In the genomic region with DNA sequence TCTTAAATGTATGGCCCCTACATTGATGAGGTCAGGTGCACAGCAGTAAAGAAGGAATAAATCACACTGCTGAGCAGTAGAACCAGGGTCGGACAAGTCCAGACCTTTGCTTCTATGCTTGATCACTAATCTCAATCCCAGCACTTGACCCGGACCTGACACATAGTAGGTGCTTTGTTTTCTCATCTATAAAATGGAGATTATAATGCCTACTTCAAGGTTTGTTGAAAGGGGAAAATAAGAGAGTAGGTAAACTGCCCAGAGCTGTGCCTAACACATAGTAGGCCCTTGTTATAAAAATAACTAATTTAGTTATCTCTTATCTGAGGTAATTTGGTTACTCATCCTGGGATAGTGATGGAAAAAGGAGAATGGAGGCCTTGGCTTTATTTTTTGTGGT, we compare ENCODE assay signal across 25 cellular contexts.
"Had no signal": no experiment of that assay in that cellular context is flagged by ENCODE, and none has a peak within 500 bp of the region (broad histone marks: within the 10 kb centered on the region; RNA-seq: fewer than 3 reads in every experiment).

No MANE protein-coding gene starts in this region.

- H3K4me3 Mint-ChIP-seq: mesothelial cell of epicardium had no signal

- H3K27ac Mint-ChIP-seq: mesothelial cell of epicardium had no signal

- H3K79me2 ChIP-seq: hepatocyte had no signal

- H3K9me3 ChIP-seq: colonic mucosa, esophagus muscularis mucosa, gastroesophageal sphincter, heart left ventricle, left lung, lower lobe of right lung, mucosa of descending colon had no signal

- H3K4me2 ChIP-seq: hepatocyte had no signal

- DNase-seq: colonic mucosa; cortex of kidney; dermis blood vessel endothelial cell; dorsolateral prefrontal cortex; effector CD4-positive, alpha-beta T cell; effector memory CD4-positive, alpha-beta T cell; foreskin keratinocyte; heart left ventricle; hypothalamus; immature natural killer cell; islet precursor cell; kidney; kidney glomerular epithelial cell; left lung; left ventricle myocardium superior; lower lobe of right lung; mesenchymal stem cell; mucosa of descending colon; naive B cell had no signal

- H3K9me3 Mint-ChIP-seq: immature natural killer cell, mesothelial cell of epicardium, naive B cell had no signal

- H3K27me3 Mint-ChIP-seq: naive B cell had no signal

- ATAC-seq: foreskin keratinocyte, gastroesophageal sphincter, heart left ventricle, left lung, left ventricle myocardium superior, lower lobe of right lung, mucosa of descending colon had no signal

- FAIRE-seq: endothelial cell of umbilical vein, frontal cortex, kidney had no signal

- H3K36me3 Mint-ChIP-seq: immature natural killer cell, mesothelial cell of epicardium, naive B cell had no signal

- H3K4me3 ChIP-seq: colonic mucosa, dorsolateral prefrontal cortex, esophagus muscularis mucosa, gastroesophageal sphincter, heart left ventricle, hepatocyte, left lung, lower lobe of right lung, mucosa of descending colon had no signal

- H2AFZ ChIP-seq: hepatocyte had no signal

- H3K4me1 Mint-ChIP-seq: mesothelial cell of epicardium had no signal

- H3K27me3 ChIP-seq: colonic mucosa, esophagus muscularis mucosa, foreskin keratinocyte, gastroesophageal sphincter, heart left ventricle, left lung had no signal

- H3K4me1 ChIP-seq: colonic mucosa, foreskin keratinocyte, lower lobe of right lung had no signal

- H3K36me3 ChIP-seq: colonic mucosa, esophagus muscularis mucosa, gastroesophageal sphincter, heart left ventricle, left lung, lower lobe of right lung had no signal

- H3K27ac ChIP-seq: colonic mucosa, dorsolateral prefrontal cortex, esophagus muscularis mucosa, foreskin keratinocyte, gastroesophageal sphincter, heart left ventricle, hepatocyte, left lung, lower lobe of right lung had no signal
